In the genomic region with DNA sequence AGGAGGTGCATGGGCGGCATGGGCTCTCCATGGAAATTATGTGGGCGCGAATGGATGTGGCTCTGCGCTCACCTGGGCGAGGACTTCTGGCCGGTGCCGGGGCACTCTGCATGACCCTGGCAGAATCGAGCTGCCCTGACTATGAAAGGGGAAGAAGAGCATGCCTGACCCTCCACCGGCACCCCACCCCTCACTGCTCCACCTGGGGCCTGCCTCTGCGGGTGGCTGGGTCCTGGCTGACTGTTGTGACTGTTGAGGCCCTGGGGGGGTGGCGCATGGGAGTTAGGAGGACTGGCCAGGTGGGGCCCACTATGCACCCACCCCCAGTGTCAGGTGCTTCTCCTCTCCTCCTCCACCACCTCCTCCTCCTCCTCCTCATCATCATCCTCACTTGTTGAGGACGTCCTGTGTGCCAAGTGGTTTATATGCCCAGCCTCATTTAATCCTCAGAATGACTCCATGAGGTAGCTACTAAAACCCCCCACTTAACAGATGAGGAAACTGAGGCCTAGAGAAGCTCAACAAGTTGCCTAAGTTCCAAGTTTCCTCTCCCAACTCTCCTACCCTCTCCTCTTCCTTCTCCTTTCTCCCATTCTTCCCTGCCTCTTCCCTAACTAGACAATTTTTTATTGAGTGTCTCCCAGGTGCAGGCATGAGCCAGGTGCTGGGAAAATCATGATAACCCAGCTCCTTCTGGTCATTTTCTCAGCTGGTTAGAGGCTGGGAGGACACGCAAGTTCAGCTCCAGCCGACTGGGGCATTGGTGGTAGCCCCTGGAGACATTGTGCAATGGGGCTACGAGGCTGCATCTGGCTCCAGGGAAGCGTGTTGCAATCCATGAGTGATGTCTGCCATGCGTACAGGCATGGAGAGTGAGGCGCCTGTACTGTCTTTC, we compare ENCODE assay signal across 8 cellular contexts. TPM values are rescaled to one million over a fixed set of nuclear protein-coding genes. Genes with fewer than 3 reads are reported as not detected.
A peak's percentile ranks its signal among the peaks of the same experiment; 100 is the strongest.
DNase-seq lines count a peak whose midpoint lies in the region; ATAC-seq and TF ChIP-seq lines count a peak whose summit lies in the region.

No MANE protein-coding gene starts in this region.

- peak overlapping the region in 2 of 4 donors; percentile 14 to 34 for H3K4me3 ChIP-seq in Peyer's patch
- peak overlapping the region in 3 of 4 donors; percentile 33 to 53 (median 36) for H3K4me3 ChIP-seq in esophagus squamous epithelium
- H3K4me3 ChIP-seq in psoas muscle = no peak overlapping the region
- H3K4me3 ChIP-seq in WERI-Rb-1 (ENCODE audit: low read depth, low read length) = no peak overlapping the region

- peak; percentile 80 for DNase-seq in GM04504 (ENCODE audit: low read depth)
- peak; percentile 47 to 72 (median 53) for DNase-seq in Peyer's patch
- no peak for DNase-seq in esophagus squamous epithelium (lab: John Stamatoyannopoulos, UW)
- DNase-seq in psoas muscle = peak; percentile 75 to 83
- no peak for DNase-seq in kidney tubule cell (ENCODE audit: low spot score)
- no peak for DNase-seq in WERI-Rb-1

- H3K9me3 ChIP-seq in Peyer's patch (no peaks in the 10 kb centered on the region), esophagus squamous epithelium (no peaks in the 10 kb centered on the region), psoas muscle (no peaks in the 10 kb centered on the region), WERI-Rb-1 (ENCODE audit: severe bottlenecking) (peaks cover 4% of the 10 kb centered on the region)

- H3K4me1 ChIP-seq in Peyer's patch = peaks cover 17 to 62% (median 34%) of the 10 kb centered on the region in 4 donors
- peaks cover 47 to 88% (median 50%) of the 10 kb centered on the region in 3 donors for H3K4me1 ChIP-seq in esophagus squamous epithelium
- H3K4me1 ChIP-seq in psoas muscle = peaks cover 16% of the 10 kb centered on the region

- no peaks in the 10 kb centered on the region for H3K27me3 ChIP-seq in Peyer's patch
- H3K27me3 ChIP-seq in esophagus squamous epithelium = no peaks in the 10 kb centered on the region
- peaks cover 0 to 11% (median 0%) of the 10 kb centered on the region in 3 donors for H3K27me3 ChIP-seq in psoas muscle (ENCODE audit: insufficient read depth in 3 of 3, low read length in 2 of 3)
- peaks cover 62% of the 10 kb centered on the region for H3K27me3 ChIP-seq in WERI-Rb-1 (ENCODE audit: insufficient read depth, low read depth, severe bottlenecking)

- 75% methylated on average over 11 to 13 of the region's 18 CpGs for WGBS in esophagus squamous epithelium, 2 donors
- WGBS in psoas muscle, 3 donors = 78 to 84% (median 80%) methylated on average over 18 of the region's 18 CpGs

- intact Hi-C loops in esophagus squamous epithelium (cut with DNase I) = no loop called here
- intact Hi-C loops in psoas muscle (cut with DNase I) = loop anchor here (2.0 to 10.0 kb wide), 3 partner anchors 146 to 349 kb away; a partner anchor contains a TSS

- TF ChIP-seq CTCF in Peyer's patch (IDR thresholded peaks at IDR 0.05) (no peak), esophagus squamous epithelium (IDR thresholded peaks at IDR 0.05) (no peak), psoas muscle (IDR thresholded peaks at IDR 0.05) (no peak), WERI-Rb-1 (IDR thresholded peaks at IDR 0.05; ENCODE audit: low read depth, low read length) (no peak)

- H3K36me3 ChIP-seq in Peyer's patch = no peaks in the 10 kb centered on the region
- H3K36me3 ChIP-seq in esophagus squamous epithelium = no peaks in the 10 kb centered on the region
- no peaks in the 10 kb centered on the region for H3K36me3 ChIP-seq in psoas muscle (ENCODE audit: insufficient read depth in 1 of 2, low read depth in 1 of 2)
- H3K36me3 ChIP-seq in WERI-Rb-1 = no peaks in the 10 kb centered on the region

- TF ChIP-seq POLR2A in Peyer's patch (IDR thresholded peaks at IDR 0.05) (no peak), esophagus squamous epithelium (IDR thresholded peaks at IDR 0.05) (no peak), GM18505 (IDR thresholded peaks at IDR 0.05; ENCODE audit: borderline replicate concordance, extremely low read depth, insufficient read depth, insufficient read length) (no peak)

- H3K27ac ChIP-seq in Peyer's patch (peak overlapping the region; percentile 67 to 88 (median 80)), esophagus squamous epithelium (peak overlapping the region; percentile 88 to 92 (median 91)), psoas muscle (peak overlapping the region; percentile 72), WERI-Rb-1 (no peak overlapping the region)

- ATAC-seq in psoas muscle = peak; percentile 23 to 71 (median 51)
- no peak for ATAC-seq in GM18505 (IDR thresholded peaks at IDR 0.05; ENCODE audit: unreplicated experiment)
- ATAC-seq in GM21576 (IDR thresholded peaks at IDR 0.05; ENCODE audit: unreplicated experiment) = no peak

RNA-seq across cellular contexts. Expression of a gene that starts 2.3 kb away (rescaled TPM):
- total RNA-seq in Peyer's patch = under 1 TPM in 1 of 4 donors, not detected in 3; 0.53 TPM
- 10 to 100 TPM in 3 of 4 donors, 1 to 10 TPM in 1; 5.7 to 24.6 (median 20.2) TPM for total RNA-seq in esophagus squamous epithelium
- under 1 TPM in 1 of 4 donors, not detected in 3; 0.27 TPM for total RNA-seq in psoas muscle
- under 1 TPM; 0.09 to 0.17 (median 0.12) TPM for polyA plus RNA-seq in psoas muscle

Comparison
In these comparisons a context has a peak if more than half of its experiments do, and no peak if none do; other contexts are left out.
1. DNase-seq: peak in GM04504 (single experiment), Peyer's patch (3 of 3) and psoas muscle (2 of 2); none in esophagus squamous epithelium (single experiment), kidney tubule cell (single experiment) and WERI-Rb-1 (single experiment).
2. H3K4me3 ChIP-seq: peak in esophagus squamous epithelium (3 of 4); none in psoas muscle (single experiment) and WERI-Rb-1 (single experiment).
3. ATAC-seq: peak in psoas muscle (4 of 4); none in GM18505 (single experiment) and GM21576 (single experiment).